ENCODE assay signal across 12 cellular contexts in the genomic region with DNA sequence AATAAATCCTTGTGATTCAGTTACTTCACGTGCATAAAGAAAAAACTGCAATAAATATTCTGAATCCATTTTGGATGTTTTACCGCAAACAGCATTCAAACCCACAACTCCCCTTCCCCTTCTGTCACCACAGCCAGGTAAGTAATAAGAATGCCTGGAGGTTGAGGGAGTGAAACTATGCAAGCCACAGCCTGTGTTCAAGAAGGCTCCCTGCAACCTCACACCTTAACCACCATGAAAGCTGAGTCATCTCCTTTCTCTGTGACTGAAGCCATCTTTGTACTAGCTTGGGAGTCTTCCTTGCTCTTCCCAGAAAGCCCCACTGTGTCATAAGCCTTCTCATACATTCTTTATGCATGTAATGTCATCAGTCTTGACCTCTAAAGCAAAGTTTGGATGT.
DNase-seq lines count a peak whose midpoint lies in the region; ATAC-seq, FAIRE-seq and TF ChIP-seq lines count a peak whose summit lies in the region.
"Had no signal": no experiment of that assay in that cellular context is flagged by ENCODE, and none has a peak within 500 bp of the region (broad histone marks: within the 10 kb centered on the region; RNA-seq: fewer than 3 reads in every experiment).

No MANE protein-coding gene starts in this region.

- H3K4me2 ChIP-seq in KMS-11, result peak overlapping the region; percentile 39
- H3K4me2 ChIP-seq: BLaER1 had no signal

- H4K20me1 ChIP-seq in KMS-11 (ENCODE audit: insufficient read depth), result no peaks in the 10 kb centered on the region
- H4K20me1 ChIP-seq: BLaER1 had no signal

- H3K79me2 ChIP-seq in KMS-11 (ENCODE audit: insufficient read depth, low read depth), result no peaks in the 10 kb centered on the region

- no peaks in the 10 kb centered on the region for H3K36me3 ChIP-seq in KMS-11 (ENCODE audit: insufficient read depth)
- H3K36me3 ChIP-seq: BLaER1 had no signal

- peaks cover 23% of the 10 kb centered on the region for H3K4me1 ChIP-seq in KMS-11 (ENCODE audit: low read depth, poor library complexity, severe bottlenecking)
- H3K4me1 ChIP-seq: BLaER1 had no signal

- DNase-seq in GM12891 (ENCODE audit: insufficient read length, low spot score), result no peak
- no peak for DNase-seq in stimulated activated naive CD4-positive, alpha-beta T cell treated with Interleukin-2 at 50 U/mL for 16 hours (lab: John Stamatoyannopoulos, UW)
- DNase-seq in Right ventricle myocardium superior, result no peak
- DNase-seq in DMS53 (lab: John Stamatoyannopoulos, UW), result no peak
- DNase-seq in OCI-M2 (lab: John Stamatoyannopoulos, UW; ENCODE audit: unreplicated experiment), result no peak
- DNase-seq: activated gamma-delta T cell treated with Interleukin-2 at 50 U/mL for 16 hours, hippocampal formation, NCI-H146 had no signal

- TF ChIP-seq POLR2A in GM12891 (IDR thresholded peaks at IDR 0.05; ENCODE audit: low read depth, low read length), result no peak

- no peak overlapping the region for H2AFZ ChIP-seq in KMS-11 (ENCODE audit: low read depth)

- no peak for TF ChIP-seq CTCF in KMS-11 (conservative IDR thresholded peaks at IDR 0.05; ENCODE audit: low read depth, low read length)

- no peaks in the 10 kb centered on the region for H3K27me3 ChIP-seq in KMS-11 (ENCODE audit: insufficient read depth, low read depth)
- H3K27me3 ChIP-seq: BLaER1 had no signal

- peak overlapping the region; percentile 20; the same call in 1 of the 2 replicates for H3K27ac ChIP-seq in KMS-11
- H3K27ac ChIP-seq: BLaER1 had no signal

- no peak overlapping the region for H3K4me3 ChIP-seq in KMS-11 (IDR thresholded peaks at IDR 0.05; ENCODE audit: insufficient read depth, low read depth, low read length)
- H3K4me3 ChIP-seq: BLaER1 had no signal

- H3K9ac ChIP-seq in KMS-11, result no peak overlapping the region
- H3K9ac ChIP-seq: BLaER1 had no signal

- intact Hi-C loops in Right ventricle myocardium superior (cut with DNase I), result no loop called here

- peak; percentile 69 for FAIRE-seq in GM12891 (lab: Jason Lieb, UNC)

- ATAC-seq in GM19351 (IDR thresholded peaks at IDR 0.05; ENCODE audit: unreplicated experiment), result peak; percentile 98
- peak; percentile 97 for ATAC-seq in HG02885 (IDR thresholded peaks at IDR 0.05; ENCODE audit: poor library complexity, unreplicated experiment)
- ATAC-seq in Right ventricle myocardium superior (ENCODE audit: poor library complexity), result no peak

TF ChIP-seq in GM12891, 5 proteins besides CTCF, POLR2A, EP300 and RAD21:
- no peak for TF ChIP-seq TAF1 (IDR thresholded peaks at IDR 0.05; ENCODE audit: low read depth, low read length)
- TF ChIP-seq PAX5 (IDR thresholded peaks at IDR 0.05; ENCODE audit: insufficient read depth, low read length, severe bottlenecking), result no peak
- TF ChIP-seq POU2F2 (IDR thresholded peaks at IDR 0.05; ENCODE audit: low read depth, low read length), result no peak
- no peak for TF ChIP-seq POLR2AphosphoS5 (IDR thresholded peaks at IDR 0.05; ENCODE audit: low read depth, low read length)
- no peak for TF ChIP-seq SPI1 (IDR thresholded peaks at IDR 0.05; ENCODE audit: low read depth, low read length)
